ENCODE assay signal across 4 cellular contexts in the genomic region with DNA sequence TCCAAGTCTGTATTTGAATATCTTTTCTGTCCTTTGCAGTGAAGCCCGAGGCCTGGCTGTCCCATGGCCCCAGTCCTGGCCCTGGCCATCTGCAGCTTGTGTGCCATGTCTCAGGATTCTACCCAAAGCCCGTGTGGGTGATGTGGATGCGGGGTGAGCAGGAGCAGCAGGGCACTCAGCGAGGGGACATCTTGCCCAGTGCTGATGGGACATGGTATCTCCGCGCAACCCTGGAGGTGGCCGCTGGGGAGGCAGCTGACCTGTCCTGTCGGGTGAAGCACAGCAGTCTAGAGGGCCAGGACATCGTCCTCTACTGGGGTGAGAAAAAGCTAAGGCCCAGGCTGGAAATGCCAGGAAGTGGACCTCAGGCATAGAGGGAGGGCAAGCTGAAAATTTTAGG. TPM values are rescaled to one million over a fixed set of nuclear protein-coding genes. Genes with fewer than 3 reads are reported as not detected.
"Had no signal": no experiment of that assay in that cellular context is flagged by ENCODE, and none has a peak within 500 bp of the region (broad histone marks: within the 10 kb centered on the region; RNA-seq: fewer than 3 reads in every experiment).

No MANE protein-coding gene starts in this region.

RNA-seq across cellular contexts. Expression of gene CD1A, which starts 2.5 kb away (rescaled TPM):
- total RNA-seq: LHCN-M2, M059J, MCF 10A, NCI-H460 had no signal

RNA-seq across cellular contexts. Expression of gene CD1C, which starts 33.0 kb away (rescaled TPM):
- total RNA-seq: LHCN-M2, M059J, MCF 10A, NCI-H460 had no signal
